In genomic region chr16:9003322-9003721, GRCh38 we compare ENCODE assay signal across 20 cellular contexts. TPM values are rescaled to one million over a fixed set of nuclear protein-coding genes. Genes with fewer than 3 reads are reported as not detected.
DNase-seq lines count a peak whose midpoint lies in the region; ATAC-seq and TF ChIP-seq lines count a peak whose summit lies in the region.
"Had no signal": no experiment of that assay in that cellular context is flagged by ENCODE, and none has a peak within 500 bp of the region (broad histone marks: within the 10 kb centered on the region; RNA-seq: fewer than 3 reads in every experiment).

No MANE protein-coding gene starts in this region.

- WGBS in esophagus squamous epithelium, 2 donors = 55 to 63% methylated on average over 5 of the region's 5 CpGs

- H3K4me3 ChIP-seq in esophagus squamous epithelium (no peak overlapping the region), upper lobe of right lung (no peak overlapping the region)
- H3K4me3 ChIP-seq in CD4-positive, alpha-beta memory T cell (ENCODE audit: low read length in 2 of 2) = no peak overlapping the region
- H3K4me3 ChIP-seq: left ventricle myocardium inferior, skin epidermis had no signal

- ATAC-seq in upper lobe of right lung = peak; percentile 92
- ATAC-seq: Right ventricle myocardium inferior had no signal

- CTCF ChIA-PET in CD4-positive, alpha-beta memory T cell (lab: Charles Lee; ENCODE audit: partially characterized antibody) = interaction anchor here (0.6 to 1.1 kb wide), 3 partner anchors 67 to 436 kb away, joined by 3 read pairs; no protein-coding TSS in a partner anchor

- H3K36me3 Mint-ChIP-seq in CD4-positive, alpha-beta memory T cell = no peaks in the 10 kb centered on the region
- H3K36me3 Mint-ChIP-seq: activated naive CD8-positive, alpha-beta T cell had no signal

- intact Hi-C loops in esophagus squamous epithelium (cut with DNase I) = loop anchor here (10.0 kb wide), 2 partner anchors 89 to 121 kb away; no protein-coding TSS in a partner anchor
- intact Hi-C loops in upper lobe of right lung (cut with DNase I) = no loop called here
- intact Hi-C loops in CD4-positive, alpha-beta memory T cell (cut with micrococcal nuclease) = loop anchor here (10.0 kb wide), 1 partner anchor 131 kb away; no protein-coding TSS in a partner anchor

- H3K27me3 Mint-ChIP-seq in CD4-positive, alpha-beta memory T cell = peaks cover 0 to 3% of the 10 kb centered on the region in 2 donors

- TF ChIP-seq CTCF in esophagus squamous epithelium (IDR thresholded peaks at IDR 0.05) (no peak), upper lobe of right lung (IDR thresholded peaks at IDR 0.05) (no peak)

- H3K36me3 ChIP-seq in esophagus squamous epithelium = no peaks in the 10 kb centered on the region
- no peaks in the 10 kb centered on the region for H3K36me3 ChIP-seq in upper lobe of right lung
- no peaks in the 10 kb centered on the region for H3K36me3 ChIP-seq in CD4-positive, alpha-beta memory T cell (ENCODE audit: insufficient read depth, low read length)
- H3K36me3 ChIP-seq: left ventricle myocardium inferior had no signal

- H3K27me3 ChIP-seq in esophagus squamous epithelium (no peaks in the 10 kb centered on the region), upper lobe of right lung (no peaks in the 10 kb centered on the region)
- no peaks in the 10 kb centered on the region for H3K27me3 ChIP-seq in CD4-positive, alpha-beta memory T cell (ENCODE audit: insufficient read depth, low read length)

- H3K27ac ChIP-seq in esophagus squamous epithelium = peak overlapping the region in 3 of 4 donors; percentile 47 to 76 (median 53)
- no peak overlapping the region for H3K27ac ChIP-seq in upper lobe of right lung
- H3K27ac ChIP-seq in CD4-positive, alpha-beta memory T cell (ENCODE audit: low read depth, low read length) = no peak overlapping the region
- H3K27ac ChIP-seq: left ventricle myocardium inferior had no signal

- H3K4me3 Mint-ChIP-seq in CD4-positive, alpha-beta memory T cell = no peak overlapping the region
- H3K4me3 Mint-ChIP-seq: activated naive CD8-positive, alpha-beta T cell; activated T-helper 1 cell treated with anti-CD3 and anti-CD28 coated beads, Interleukin-12 subunit alpha, Interleukin-12 subunit beta, Interleukin-2, Interleukin-4 antibody, amounts not matched to agents 30 ng/mL and 10 ng/mL and 1 ng/mL, durations not matched to agents 14 hours and 24 hours and 36 hours; stimulated activated naive CD8-positive, alpha-beta T cell treated with anti-CD3 and anti-CD28 coated beads, Interleukin-15, Interleukin-2, amounts not matched to agents 100 ng/mL and 50 ng/mL, for 24 hours had no signal

- DNase-seq in SIG-M5 treated with dmso at 0.1 percent for 504 hours (lab: John Stamatoyannopoulos, UW; ENCODE audit: unreplicated experiment) = peak; percentile 27
- no peak for DNase-seq in SIG-M5 (lab: John Stamatoyannopoulos, UW)
- peak; percentile 10 for DNase-seq in NCI-H526 treated with DMSO at 0.1 percent for 48 hours (lab: John Stamatoyannopoulos, UW)
- no peak for DNase-seq in esophagus squamous epithelium (lab: John Stamatoyannopoulos, UW)
- no peak for DNase-seq in upper lobe of right lung
- DNase-seq in GM19238 (ENCODE audit: insufficient read length, low spot score) = no peak
- no peak for DNase-seq in cortex of kidney (lab: John Stamatoyannopoulos, UW)
- no peak for DNase-seq in CD4-positive, alpha-beta memory T cell
- DNase-seq: activated CD4-positive, alpha-beta T cell treated with anti-CD3 and anti-CD28 coated beads for 48 hours; head of caudate nucleus; Kasumi-1; left ventricle myocardium inferior; NCI-H1105 treated with DMSO at 0.1 percent for 48 hours; NCI-H446 treated with DMSO at 0.1 percent for 48 hours; stimulated activated CD4-positive, alpha-beta T cell treated with anti-CD3 and anti-CD28 coated beads, Interleukin-4, amount 100 ng/mL, for 24 hours had no signal

- H3K9me3 ChIP-seq in esophagus squamous epithelium (no peaks in the 10 kb centered on the region), upper lobe of right lung (no peaks in the 10 kb centered on the region)
- no peaks in the 10 kb centered on the region for H3K9me3 ChIP-seq in CD4-positive, alpha-beta memory T cell (ENCODE audit: control insufficient read depth in 1 of 2, low read length in 2 of 2)
- H3K9me3 ChIP-seq: left ventricle myocardium inferior had no signal

- no peaks in the 10 kb centered on the region for H3K9me3 Mint-ChIP-seq in CD4-positive, alpha-beta memory T cell
- H3K9me3 Mint-ChIP-seq: activated T-helper 1 cell treated with anti-CD3 and anti-CD28 coated beads, Interleukin-12 subunit alpha, Interleukin-12 subunit beta, Interleukin-2, Interleukin-4 antibody, amounts not matched to agents 30 ng/mL and 10 ng/mL and 1 ng/mL, durations not matched to agents 14 hours and 24 hours and 36 hours; stimulated activated naive CD8-positive, alpha-beta T cell treated with anti-CD3 and anti-CD28 coated beads, Interleukin-15, Interleukin-2, amounts not matched to agents 100 ng/mL and 50 ng/mL, for 24 hours had no signal

- TF ChIP-seq POLR2A in esophagus squamous epithelium (IDR thresholded peaks at IDR 0.05) = no peak

- POLR2A ChIA-PET in CD4-positive, alpha-beta memory T cell (lab: Charles Lee; ENCODE audit: partially characterized antibody) = no interaction called here

- no peak overlapping the region for H3K27ac Mint-ChIP-seq in CD4-positive, alpha-beta memory T cell
- H3K27ac Mint-ChIP-seq: activated naive CD8-positive, alpha-beta T cell; activated T-helper 1 cell treated with anti-CD3 and anti-CD28 coated beads, Interleukin-12 subunit alpha, Interleukin-12 subunit beta, Interleukin-2, Interleukin-4 antibody, amounts not matched to agents 30 ng/mL and 10 ng/mL and 1 ng/mL, durations not matched to agents 14 hours and 24 hours and 36 hours; stimulated activated naive CD8-positive, alpha-beta T cell treated with anti-CD3 and anti-CD28 coated beads, Interleukin-15, Interleukin-2, amounts not matched to agents 100 ng/mL and 50 ng/mL, for 24 hours had no signal

- H3K4me1 Mint-ChIP-seq in CD4-positive, alpha-beta memory T cell = peaks cover 0 to under 1% (median 0%) of the 10 kb centered on the region in 4 donors

- H3K4me1 ChIP-seq in esophagus squamous epithelium (peaks cover 0 to 30% (median 0%) of the 10 kb centered on the region in 3 donors), upper lobe of right lung (no peaks in the 10 kb centered on the region)
- H3K4me1 ChIP-seq in CD4-positive, alpha-beta memory T cell (ENCODE audit: insufficient read depth, low read length) = peaks cover under 1% of the 10 kb centered on the region
- H3K4me1 ChIP-seq: left ventricle myocardium inferior had no signal

RNA-seq across cellular contexts. Expression of gene USP7, which starts 39.6 kb away (rescaled TPM):
- total RNA-seq in esophagus squamous epithelium (100 to 1,000 TPM in 2 of 4 donors, 10 to 100 TPM in 2; 62.5 to 109 (median 89.1) TPM), upper lobe of right lung (87.5 TPM)
- 100 to 1,000 TPM; 194 to 206 TPM for total RNA-seq in CD4-positive, alpha-beta memory T cell
- polyA plus RNA-seq in CD4-positive, alpha-beta memory T cell = 10 to 100 TPM in 1 of 2 donors, 1 to 10 TPM in 1; 4.8 to 17.8 TPM

Comparison
In these comparisons a context has a peak if more than half of its experiments do, and no peak if none do; other contexts are left out.
1. DNase-seq: peak in SIG-M5 treated with dmso at 0.1 percent for 504 hours (single experiment) and NCI-H526 treated with DMSO at 0.1 percent for 48 hours (single experiment); none in SIG-M5 (single experiment), esophagus squamous epithelium (single experiment), upper lobe of right lung (single experiment), GM19238 (single experiment), cortex of kidney (single experiment) and CD4-positive, alpha-beta memory T cell (0 of 5).
2. H3K27ac ChIP-seq: peak in esophagus squamous epithelium (3 of 4); none in upper lobe of right lung (single experiment) and CD4-positive, alpha-beta memory T cell (single experiment).